28 cellular contexts compared by ENCODE assay signal in the genomic region with DNA sequence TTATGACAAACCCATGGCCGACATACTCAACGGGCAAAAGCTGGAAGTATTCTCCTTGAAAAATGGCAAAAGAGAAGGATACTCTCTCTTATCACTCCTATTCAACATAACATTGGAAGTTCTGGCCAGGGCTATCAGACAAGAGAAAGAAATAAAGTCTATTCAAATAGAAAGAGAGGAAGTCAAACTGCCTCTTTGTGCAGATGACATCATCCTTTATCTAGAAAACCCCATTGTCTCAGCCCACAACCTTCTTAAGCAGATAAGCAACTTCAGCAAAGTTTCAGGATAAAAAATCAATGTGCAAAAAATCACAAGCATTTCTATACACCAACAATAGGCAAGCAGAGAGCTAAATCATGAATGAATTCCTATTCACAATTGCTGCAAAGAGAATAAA.
"Had no signal": no experiment of that assay in that cellular context is flagged by ENCODE, and none has a peak within 500 bp of the region (broad histone marks: within the 10 kb centered on the region; RNA-seq: fewer than 3 reads in every experiment).

No MANE protein-coding gene starts in this region.

- H3K4me3 Mint-ChIP-seq: activated CD8-positive, alpha-beta T cell treated with anti-CD3 and anti-CD28 coated beads, Interleukin-2, amount 10 ng/mL, durations not matched to agents 7 days and 5 days; activated naive CD4-positive, alpha-beta T cell treated with anti-CD3 and anti-CD28 coated beads, Interleukin-2, amount 50 U/mL, for 24 hours; activated T-helper 1 cell treated with anti-CD3 and anti-CD28 coated beads, Interleukin-12 subunit alpha, Interleukin-12 subunit beta, Interleukin-2, Interleukin-4 antibody, amounts not matched to agents 30 ng/mL and 10 ng/mL and 1 ng/mL, durations not matched to agents 14 hours and 24 hours and 36 hours; T-cell had no signal

- H3K36me3 Mint-ChIP-seq: activated naive CD4-positive, alpha-beta T cell treated with anti-CD3 and anti-CD28 coated beads, Interleukin-2, amount 50 U/mL, for 24 hours; T-cell had no signal

- H3K27me3 Mint-ChIP-seq: activated naive CD4-positive, alpha-beta T cell treated with anti-CD3 and anti-CD28 coated beads, Interleukin-2, amount 50 U/mL, for 24 hours; T-cell had no signal

- H3K4me1 Mint-ChIP-seq: activated naive CD4-positive, alpha-beta T cell treated with anti-CD3 and anti-CD28 coated beads, Interleukin-2, amount 50 U/mL, for 24 hours; T-cell had no signal

- H3K27me3 ChIP-seq: breast epithelium, Peyer's patch, SJSA1 had no signal

- H3K27ac Mint-ChIP-seq: activated CD8-positive, alpha-beta T cell treated with anti-CD3 and anti-CD28 coated beads, Interleukin-2, amount 10 ng/mL, durations not matched to agents 7 days and 5 days; activated naive CD4-positive, alpha-beta T cell treated with anti-CD3 and anti-CD28 coated beads, Interleukin-2, amount 50 U/mL, for 24 hours; activated T-helper 1 cell treated with anti-CD3 and anti-CD28 coated beads, Interleukin-12 subunit alpha, Interleukin-12 subunit beta, Interleukin-2, Interleukin-4 antibody, amounts not matched to agents 30 ng/mL and 10 ng/mL and 1 ng/mL, durations not matched to agents 14 hours and 24 hours and 36 hours; T-cell had no signal

- H3K27ac ChIP-seq: breast epithelium, KMS-11, Peyer's patch, RWPE1, SJSA1 had no signal

- H3K4me1 ChIP-seq: breast epithelium, Peyer's patch, SJSA1 had no signal

- DNase-seq: activated CD4-positive, alpha-beta T cell treated with anti-CD3 and anti-CD28 coated beads for 4 hours; activated CD4-positive, alpha-beta T cell treated with anti-CD3 and anti-CD28 coated beads, Interleukin-2, amount 50 U/mL, for 4 hours; activated CD8-positive, alpha-beta memory T cell treated with anti-CD3 and anti-CD28 coated beads, Interleukin-2, amount 50 U/mL, for 48 hours; activated CD8-positive, alpha-beta T cell treated with anti-CD3 and anti-CD28 coated beads, Interleukin-2, amount 10 ng/mL, durations not matched to agents 7 days and 5 days; activated effector memory CD4-positive, alpha-beta T cell treated with Interleukin-2 at 50 U/mL for 16 hours; activated naive CD4-positive, alpha-beta T cell; activated T-cell treated with anti-CD3 and anti-CD28 coated beads, Interleukin-2, amount 50 U/mL, for 1 hour; aorta; central memory CD4-positive, alpha-beta T cell; NCI-H1092; NCI-H1417; NCI-H1930; NCI-H2107; NCI-H2171 treated with DMSO at 0.1 percent for 48 hours; NCI-H510A treated with DMSO at 0.1 percent for 48 hours; NCI-H69; NK-92 treated with Interleukin-12 subunit alpha and Interleukin-12 subunit beta, amount 100 ng/mL, for 24 hours; Peyer's patch; Right ventricle myocardium superior; T-cell; T1000 had no signal

- H3K36me3 ChIP-seq: breast epithelium, Peyer's patch, SJSA1 had no signal

- H3K4me3 ChIP-seq: breast epithelium, Peyer's patch, SJSA1 had no signal

- H3K9ac ChIP-seq: KMS-11 had no signal

- H3K9me3 ChIP-seq: breast epithelium, Peyer's patch, SJSA1 had no signal

- H3K9me3 Mint-ChIP-seq: activated naive CD4-positive, alpha-beta T cell treated with anti-CD3 and anti-CD28 coated beads, Interleukin-2, amount 50 U/mL, for 24 hours; activated T-helper 1 cell treated with anti-CD3 and anti-CD28 coated beads, Interleukin-12 subunit alpha, Interleukin-12 subunit beta, Interleukin-2, Interleukin-4 antibody, amounts not matched to agents 30 ng/mL and 10 ng/mL and 1 ng/mL, durations not matched to agents 14 hours and 24 hours and 36 hours; T-cell had no signal

- FAIRE-seq: TTC549 had no signal
